Comparison of ENCODE assay signal across 10 cellular contexts in the genomic region with DNA sequence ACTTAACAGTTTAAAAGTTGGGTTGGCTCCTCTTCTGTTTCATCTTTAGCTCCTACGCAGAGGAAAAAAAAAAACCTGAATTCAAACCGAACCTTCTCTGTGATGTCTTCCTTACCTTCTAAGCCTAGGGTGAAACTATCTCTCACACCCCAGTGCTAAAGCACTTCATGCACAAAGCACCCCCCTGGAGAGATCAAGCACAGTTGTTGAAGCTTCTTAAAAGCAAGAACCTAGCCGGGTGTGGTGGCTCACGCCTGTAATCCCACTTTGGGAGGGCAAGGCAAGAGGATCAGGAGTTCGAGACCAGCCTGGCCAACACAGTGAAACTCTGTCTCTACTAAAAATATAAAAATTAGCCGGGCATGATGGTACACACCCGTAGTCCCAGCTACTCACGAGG. TPM values are rescaled to one million over a fixed set of nuclear protein-coding genes. Genes with fewer than 3 reads are reported as not detected.
DNase-seq lines count a peak whose midpoint lies in the region; ATAC-seq and TF ChIP-seq lines count a peak whose summit lies in the region.
"Had no signal": no experiment of that assay in that cellular context is flagged by ENCODE, and none has a peak within 500 bp of the region (broad histone marks: within the 10 kb centered on the region; RNA-seq: fewer than 3 reads in every experiment).

No MANE protein-coding gene starts in this region.

- H3K27me3 ChIP-seq in heart right ventricle = no peaks in the 10 kb centered on the region
- no peaks in the 10 kb centered on the region for H3K27me3 ChIP-seq in ascending aorta
- H3K27me3 ChIP-seq in muscle layer of duodenum (ENCODE audit: low read depth, low read length) = no peaks in the 10 kb centered on the region
- no peaks in the 10 kb centered on the region for H3K27me3 ChIP-seq in prostate gland (replicated peaks; ENCODE audit: insufficient read depth)

- no peaks in the 10 kb centered on the region for H3K27me3 Mint-ChIP-seq in type B pancreatic cell

- H3K4me3 ChIP-seq in heart right ventricle = no peak overlapping the region
- H3K4me3 ChIP-seq in ascending aorta = no peak overlapping the region
- H3K4me3 ChIP-seq in muscle layer of duodenum (ENCODE audit: low read depth in 1 of 2, low read length in 2 of 2) = no peak overlapping the region
- H3K4me3 ChIP-seq in prostate gland = no peak overlapping the region
- H3K4me3 ChIP-seq: SK-N-MC had no signal

- H3K4me1 Mint-ChIP-seq in type B pancreatic cell (ENCODE audit: unreplicated experiment) = peaks cover 65% of the 10 kb centered on the region

- TF ChIP-seq CTCF in heart right ventricle (IDR thresholded peaks at IDR 0.05) = no peak
- no peak for TF ChIP-seq CTCF in ascending aorta (IDR thresholded peaks at IDR 0.05)
- no peak for TF ChIP-seq CTCF in type B pancreatic cell (conservative IDR thresholded peaks at IDR 0.05)
- no peak for TF ChIP-seq CTCF in prostate gland (IDR thresholded peaks at IDR 0.05)

- H3K4me1 ChIP-seq in heart right ventricle = peaks cover 27 to 95% (median 78%) of the 10 kb centered on the region in 9 donors
- H3K4me1 ChIP-seq in ascending aorta = peaks cover 15 to 69% of the 10 kb centered on the region in 2 donors
- peaks cover 35 to 38% of the 10 kb centered on the region in 2 donors for H3K4me1 ChIP-seq in muscle layer of duodenum (ENCODE audit: control insufficient read depth in 1 of 2, insufficient read depth in 2 of 2, low read length in 2 of 2)
- H3K4me1 ChIP-seq in prostate gland (replicated peaks) = peaks cover 7% of the 10 kb centered on the region

- peaks cover 17% of the 10 kb centered on the region for H3K36me3 Mint-ChIP-seq in type B pancreatic cell

- intact Hi-C loops in heart right ventricle (cut with DNase I) (loop anchor here in 3 of 10 donors (5.0 kb wide), 1 partner anchor 39 kb away; the partner anchor contains the start of gene CORO1C (in 3 of the 3)), Right ventricle myocardium inferior (cut with DNase I) (loop anchor here (5.0 kb wide), 1 partner anchor 94 kb away; no protein-coding TSS in a partner anchor), ascending aorta (cut with DNase I) (no loop called here), prostate gland (cut with DNase I) (loop anchor here (10.0 kb wide), 1 partner anchor 471 kb away; no protein-coding TSS in a partner anchor)

- H3K9me3 Mint-ChIP-seq in type B pancreatic cell = no peaks in the 10 kb centered on the region

- DNase-seq in heart right ventricle = no peak
- DNase-seq in Right ventricle myocardium inferior (ENCODE audit: missing footprints) = no peak
- no peak for DNase-seq in ascending aorta (ENCODE audit: low spot score in 2 of 2)
- DNase-seq in type B pancreatic cell (ENCODE audit: extremely low spot score, unreplicated experiment) = no peak
- DNase-seq in prostate gland (ENCODE audit: low spot score) = no peak
- DNase-seq in hepatic stellate cell (ENCODE audit: low spot score) = no peak
- DNase-seq in NCI-H187 treated with DMSO at 0.1 percent for 48 hours (lab: John Stamatoyannopoulos, UW) = no peak
- DNase-seq: NCI-H2227 treated with DMSO at 0.1 percent for 48 hours had no signal

- no peak for TF ChIP-seq POLR2A in prostate gland (IDR thresholded peaks at IDR 0.05)

- no peak for ATAC-seq in heart right ventricle
- no peak for ATAC-seq in Right ventricle myocardium inferior

- H3K9me3 ChIP-seq in heart right ventricle (no peaks in the 10 kb centered on the region), ascending aorta (no peaks in the 10 kb centered on the region), muscle layer of duodenum (ENCODE audit: control insufficient read depth in 1 of 2, low read length in 2 of 2) (no peaks in the 10 kb centered on the region), prostate gland (no peaks in the 10 kb centered on the region)

- H3K36me3 ChIP-seq in heart right ventricle = peaks cover 0 to 25% (median 0%) of the 10 kb centered on the region in 9 donors
- peaks cover 7 to 8% of the 10 kb centered on the region in 2 donors for H3K36me3 ChIP-seq in ascending aorta
- peaks cover 2 to 9% of the 10 kb centered on the region in 2 donors for H3K36me3 ChIP-seq in muscle layer of duodenum (ENCODE audit: control insufficient read depth in 1 of 2, insufficient read depth in 2 of 2, low read length in 2 of 2)
- no peaks in the 10 kb centered on the region for H3K36me3 ChIP-seq in prostate gland

- WGBS in heart right ventricle, 2 donors = 88 to 92% methylated on average over 8 of the region's 8 CpGs
- 97% methylated on average over 8 of the region's 8 CpGs for WGBS in prostate gland

- peak overlapping the region; percentile 98 for H3K27ac Mint-ChIP-seq in type B pancreatic cell

- no peak overlapping the region for H3K4me3 Mint-ChIP-seq in type B pancreatic cell

- H3K27ac ChIP-seq in heart right ventricle (peak overlapping the region in 9 of 10 donors; percentile 89 to 98 (median 94)), ascending aorta (peak overlapping the region; percentile 95 to 97), muscle layer of duodenum (ENCODE audit: low read length) (peak overlapping the region; percentile 98), prostate gland (no peak overlapping the region)

RNA-seq across cellular contexts. Expression of gene CORO1C, which starts 37.5 kb away (rescaled TPM):
- total RNA-seq in heart right ventricle (10 to 100 TPM; 50.2 to 88.6 (median 59.1) TPM), Right ventricle myocardium inferior (76.4 TPM), ascending aorta (106 TPM), type B pancreatic cell (ENCODE audit: low replicate concordance) (87.9 and 103 TPM in 2 replicates), prostate gland (100 to 1,000 TPM in 1 of 2 donors, 10 to 100 TPM in 1; 34.9 to 105 TPM)
- polyA plus RNA-seq in heart right ventricle = 10 to 100 TPM; 25.5 to 34.5 TPM

Comparison
In these comparisons a context has a peak if more than half of its experiments do, and no peak if none do; other contexts are left out.
1. H3K27ac ChIP-seq: peak in heart right ventricle (9 of 10), ascending aorta (2 of 2) and muscle layer of duodenum (single experiment); none in prostate gland (0 of 2).